ENCODE assay signal across 28 cellular contexts in the genomic region with DNA sequence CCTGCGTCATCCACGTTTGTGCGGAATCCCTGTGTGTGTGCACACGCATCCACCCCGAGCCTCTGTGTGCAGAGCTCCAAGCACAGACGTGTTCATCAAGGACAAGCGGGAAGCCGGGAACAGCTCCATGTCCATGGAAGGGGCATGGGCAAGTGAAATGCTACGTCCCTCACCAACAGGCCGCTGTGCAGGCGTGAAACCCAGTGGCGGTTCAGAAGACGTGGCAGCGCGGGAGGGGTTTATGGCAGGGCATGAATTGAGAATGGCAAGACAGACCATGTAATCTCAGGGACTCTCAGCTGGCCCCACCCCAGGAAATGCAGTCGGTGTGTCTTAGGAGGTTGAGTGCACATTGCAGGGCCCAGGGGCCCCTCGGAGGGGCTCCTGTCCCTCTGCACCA. TPM values are rescaled to one million over a fixed set of nuclear protein-coding genes. Genes with fewer than 3 reads are reported as not detected.
DNase-seq lines count a peak whose midpoint lies in the region; ATAC-seq, FAIRE-seq and TF ChIP-seq lines count a peak whose summit lies in the region.
"Had no signal": no experiment of that assay in that cellular context is flagged by ENCODE, and none has a peak within 500 bp of the region (broad histone marks: within the 10 kb centered on the region; RNA-seq: fewer than 3 reads in every experiment).

No MANE protein-coding gene starts in this region.

- H3K9me3 ChIP-seq in astrocyte (ENCODE audit: insufficient read depth, low read depth, low read length) (no peaks in the 10 kb centered on the region), right lobe of liver (no peaks in the 10 kb centered on the region), suprapubic skin (no peaks in the 10 kb centered on the region)
- H3K9me3 ChIP-seq: A549, breast epithelium, colonic mucosa, stomach, tibial nerve had no signal

- H3K79me2 ChIP-seq in astrocyte (ENCODE audit: insufficient read depth, low read length) = peaks cover 5% of the 10 kb centered on the region

- H3K36me3 ChIP-seq in astrocyte (ENCODE audit: insufficient read depth, low read length) (no peaks in the 10 kb centered on the region), right lobe of liver (no peaks in the 10 kb centered on the region), suprapubic skin (no peaks in the 10 kb centered on the region)
- H3K36me3 ChIP-seq: breast epithelium, colonic mucosa had no signal

- no peak for FAIRE-seq in astrocyte (lab: Jason Lieb, UNC)
- FAIRE-seq: A549, GM19239 had no signal

- peak; percentile 19 for DNase-seq in activated naive CD8-positive, alpha-beta T cell treated with anti-CD3 and anti-CD28 coated beads, Interleukin-2, amount 10 ng/mL, durations not matched to agents 7 days and 5 days
- DNase-seq in activated naive CD8-positive, alpha-beta T cell treated with anti-CD3 and anti-CD28 coated beads, Interleukin-2, amount 50 U/mL, for 24 hours = no peak
- no peak for DNase-seq in astrocyte (ENCODE audit: low read depth)
- DNase-seq in right lobe of liver = peak; percentile 13 to 42 (median 35)
- DNase-seq in suprapubic skin (ENCODE audit: low spot score in 2 of 2) = peak; percentile 40 to 56
- no peak for DNase-seq in D341Med (ENCODE audit: low spot score)
- DNase-seq: activated CD4-positive, alpha-beta T cell treated with anti-CD3 and anti-CD28 coated beads for 1 hour; activated gamma-delta T cell treated with Interleukin-2 at 50 U/mL for 16 hours; activated T-cell treated with anti-CD3 and anti-CD28 coated beads for 4 hours; colonic mucosa; DMS53; KBM-7; naive B cell; NCI-H1105 treated with DMSO at 0.1 percent for 48 hours; NCI-H2029; NCI-H774; occipital lobe; stimulated activated CD4-positive, alpha-beta T cell treated with anti-CD3 and anti-CD28 coated beads, Interleukin-2, amount 100 ng/mL, for 24 hours; stomach had no signal

- no peaks in the 10 kb centered on the region for H3K4me1 Mint-ChIP-seq in activated naive CD8-positive, alpha-beta T cell treated with anti-CD3 and anti-CD28 coated beads, Interleukin-2, amount 10 ng/mL, durations not matched to agents 7 days and 5 days
- H3K4me1 Mint-ChIP-seq in activated naive CD8-positive, alpha-beta T cell treated with anti-CD3 and anti-CD28 coated beads, Interleukin-2, amount 50 U/mL, for 24 hours = peaks cover 4% of the 10 kb centered on the region
- H3K4me1 Mint-ChIP-seq in astrocyte (ENCODE audit: low read depth, unreplicated experiment) = peaks cover 16% of the 10 kb centered on the region
- H3K4me1 Mint-ChIP-seq: naive B cell had no signal

- H3K27me3 ChIP-seq in astrocyte (ENCODE audit: insufficient read depth, low read length) = no peaks in the 10 kb centered on the region
- no peaks in the 10 kb centered on the region for H3K27me3 ChIP-seq in right lobe of liver
- H3K27me3 ChIP-seq in suprapubic skin = no peaks in the 10 kb centered on the region
- H3K27me3 ChIP-seq: breast epithelium, colonic mucosa, stomach, tibial nerve had no signal

- no peak overlapping the region for H3K4me3 Mint-ChIP-seq in activated naive CD8-positive, alpha-beta T cell treated with anti-CD3 and anti-CD28 coated beads, Interleukin-2, amount 10 ng/mL, durations not matched to agents 7 days and 5 days
- no peak overlapping the region for H3K4me3 Mint-ChIP-seq in activated naive CD8-positive, alpha-beta T cell treated with anti-CD3 and anti-CD28 coated beads, Interleukin-2, amount 50 U/mL, for 24 hours
- no peak overlapping the region for H3K4me3 Mint-ChIP-seq in astrocyte (ENCODE audit: unreplicated experiment)
- H3K4me3 Mint-ChIP-seq: naive B cell had no signal

- no peak for ATAC-seq in activated naive CD8-positive, alpha-beta T cell treated with anti-CD3 and anti-CD28 coated beads, Interleukin-2, amount 10 ng/mL, durations not matched to agents 7 days and 5 days (ENCODE audit: low read depth)
- no peak for ATAC-seq in activated naive CD8-positive, alpha-beta T cell treated with anti-CD3 and anti-CD28 coated beads, Interleukin-2, amount 50 U/mL, for 24 hours
- ATAC-seq in right lobe of liver (no peak), GM18909 (IDR thresholded peaks at IDR 0.05; ENCODE audit: poor library complexity, unreplicated experiment) (no peak), HG03439 (IDR thresholded peaks at IDR 0.05; ENCODE audit: unreplicated experiment) (no peak)
- ATAC-seq: A549, esophagus mucosa had no signal

- H3K4me1 ChIP-seq in astrocyte (ENCODE audit: insufficient read depth, low read length) = peaks cover 25% of the 10 kb centered on the region
- H3K4me1 ChIP-seq in right lobe of liver = peaks cover 0 to 16% (median 8%) of the 10 kb centered on the region in 4 donors
- peaks cover 33% of the 10 kb centered on the region for H3K4me1 ChIP-seq in suprapubic skin

- no peak for TF ChIP-seq EP300 in suprapubic skin (IDR thresholded peaks at IDR 0.05)

- peak overlapping the region; percentile 30 for H3K4me2 ChIP-seq in astrocyte (ENCODE audit: low read length)
- H3K4me2 ChIP-seq: A549, smooth muscle cell had no signal

- H4K20me1 ChIP-seq in astrocyte (ENCODE audit: insufficient read depth, low read length) = peaks cover 38% of the 10 kb centered on the region

- no peaks in the 10 kb centered on the region for H3K36me3 Mint-ChIP-seq in activated naive CD8-positive, alpha-beta T cell treated with anti-CD3 and anti-CD28 coated beads, Interleukin-2, amount 10 ng/mL, durations not matched to agents 7 days and 5 days
- no peaks in the 10 kb centered on the region for H3K36me3 Mint-ChIP-seq in activated naive CD8-positive, alpha-beta T cell treated with anti-CD3 and anti-CD28 coated beads, Interleukin-2, amount 50 U/mL, for 24 hours (ENCODE audit: low read depth)
- peaks cover 11% of the 10 kb centered on the region for H3K36me3 Mint-ChIP-seq in astrocyte (ENCODE audit: low read depth, unreplicated experiment)
- H3K36me3 Mint-ChIP-seq: naive B cell had no signal

- H3K9me3 Mint-ChIP-seq in activated naive CD8-positive, alpha-beta T cell treated with anti-CD3 and anti-CD28 coated beads, Interleukin-2, amount 10 ng/mL, durations not matched to agents 7 days and 5 days = no peaks in the 10 kb centered on the region
- no peaks in the 10 kb centered on the region for H3K9me3 Mint-ChIP-seq in activated naive CD8-positive, alpha-beta T cell treated with anti-CD3 and anti-CD28 coated beads, Interleukin-2, amount 50 U/mL, for 24 hours
- H3K9me3 Mint-ChIP-seq in astrocyte (ENCODE audit: unreplicated experiment) = no peaks in the 10 kb centered on the region
- H3K9me3 Mint-ChIP-seq: naive B cell had no signal

- POLR2A ChIA-PET in activated naive CD8-positive, alpha-beta T cell treated with anti-CD3 and anti-CD28 coated beads, Interleukin-2, amount 10 ng/mL, durations not matched to agents 7 days and 5 days (lab: Charles Lee) = interaction anchor here (0.7 kb wide), 1 partner anchor 12 kb away, joined by 3 read pairs; no protein-coding TSS in a partner anchor

- H3K27me3 Mint-ChIP-seq in activated naive CD8-positive, alpha-beta T cell treated with anti-CD3 and anti-CD28 coated beads, Interleukin-2, amount 10 ng/mL, durations not matched to agents 7 days and 5 days = no peaks in the 10 kb centered on the region
- H3K27me3 Mint-ChIP-seq in activated naive CD8-positive, alpha-beta T cell treated with anti-CD3 and anti-CD28 coated beads, Interleukin-2, amount 50 U/mL, for 24 hours = no peaks in the 10 kb centered on the region
- H3K27me3 Mint-ChIP-seq in astrocyte (ENCODE audit: low read depth, unreplicated experiment) = no peaks in the 10 kb centered on the region
- H3K27me3 Mint-ChIP-seq: naive B cell had no signal

- H3K9ac ChIP-seq in astrocyte (ENCODE audit: low read length) = no peak overlapping the region

- no peak overlapping the region for H3K27ac Mint-ChIP-seq in activated naive CD8-positive, alpha-beta T cell treated with anti-CD3 and anti-CD28 coated beads, Interleukin-2, amount 10 ng/mL, durations not matched to agents 7 days and 5 days
- H3K27ac Mint-ChIP-seq in activated naive CD8-positive, alpha-beta T cell treated with anti-CD3 and anti-CD28 coated beads, Interleukin-2, amount 50 U/mL, for 24 hours = no peak overlapping the region
- no peak overlapping the region for H3K27ac Mint-ChIP-seq in astrocyte (ENCODE audit: unreplicated experiment)
- H3K27ac Mint-ChIP-seq: naive B cell had no signal

- TF ChIP-seq CTCF in astrocyte (IDR thresholded peaks at IDR 0.05; ENCODE audit: insufficient read depth, low read depth, low read length) (no peak), right lobe of liver (IDR thresholded peaks at IDR 0.05) (no peak), suprapubic skin (IDR thresholded peaks at IDR 0.05) (no peak)

- TF ChIP-seq POLR2A in right lobe of liver (IDR thresholded peaks at IDR 0.05) (no peak), suprapubic skin (IDR thresholded peaks at IDR 0.05) (no peak)

- H2AFZ ChIP-seq in astrocyte (ENCODE audit: low read depth, low read length) = no peak overlapping the region

- H3K27ac ChIP-seq in astrocyte (ENCODE audit: low read depth, low read length) (no peak overlapping the region), right lobe of liver (no peak overlapping the region), suprapubic skin (no peak overlapping the region)
- H3K27ac ChIP-seq: A549, breast epithelium, colonic mucosa, stomach, tibial nerve had no signal

- intact Hi-C loops in right lobe of liver (cut with DNase I) = loop anchor here (10.0 kb wide), 3 partner anchors 58 to 178 kb away; no protein-coding TSS in a partner anchor

- H3K4me3 ChIP-seq in astrocyte (ENCODE audit: insufficient read depth, low read depth, low read length) = no peak overlapping the region
- H3K4me3 ChIP-seq in right lobe of liver = no peak overlapping the region
- no peak overlapping the region for H3K4me3 ChIP-seq in suprapubic skin
- H3K4me3 ChIP-seq: A549, breast epithelium, colonic mucosa, smooth muscle cell, stomach, tibial nerve had no signal

- WGBS in right lobe of liver (ENCODE audit: insufficient coverage, low coverage, low lambda C conversion rate, missing lambda C conversion rate) = 96% methylated on average over 5 of the region's 17 CpGs
- 93% methylated on average over 15 of the region's 17 CpGs for WGBS in suprapubic skin

RNA-seq across cellular contexts. Expression of a gene that starts 52.7 kb away (rescaled TPM):
- total RNA-seq in activated naive CD8-positive, alpha-beta T cell treated with anti-CD3 and anti-CD28 coated beads, Interleukin-2, amount 10 ng/mL, durations not matched to agents 7 days and 5 days = 1 to 10 TPM; 2.1 TPM
- total RNA-seq in astrocyte (37.6 and 45.1 TPM in 2 replicates), right lobe of liver (10 to 100 TPM in 4 of 6 experiments, 1 to 10 TPM in 2; 5.8 to 21.0 (median 14.4) TPM), suprapubic skin (10 to 100 TPM; 18.6 to 33.6 (median 22.7) TPM)

RNA-seq across cellular contexts. Expression of a gene that starts 53.5 kb away (rescaled TPM):
- total RNA-seq in activated naive CD8-positive, alpha-beta T cell treated with anti-CD3 and anti-CD28 coated beads, Interleukin-2, amount 10 ng/mL, durations not matched to agents 7 days and 5 days = 1 to 10 TPM; 1.3 to 1.4 TPM
- total RNA-seq in astrocyte (5.0 and 7.0 TPM in 2 replicates), right lobe of liver (1 to 10 TPM; 1.7 to 3.1 (median 2.1) TPM), suprapubic skin (1 to 10 TPM; 1.2 to 4.4 (median 2.9) TPM)
- total RNA-seq: T-helper 1 cell treated with Interleukin-12 subunit alpha and Interleukin-12 subunit beta and Interleukin-4 antibody, amounts not matched to agents 30 ng/mL and 1 ng/mL, for 36 hours had no signal

Comparison
In these comparisons a context has a peak if more than half of its experiments do, and no peak if none do; other contexts are left out.
1. DNase-seq: peak in activated naive CD8-positive, alpha-beta T cell treated with anti-CD3 and anti-CD28 coated beads, Interleukin-2, amount 10 ng/mL, durations not matched to agents 7 days and 5 days (single experiment), right lobe of liver (3 of 3) and suprapubic skin (2 of 2); none in activated naive CD8-positive, alpha-beta T cell treated with anti-CD3 and anti-CD28 coated beads, Interleukin-2, amount 50 U/mL, for 24 hours (single experiment), astrocyte (single experiment) and D341Med (single experiment).